ENCODE assay signal across 9 cellular contexts in genomic region chr1:210293191-210293607, GRCh38. TPM values are rescaled to one million over a fixed set of nuclear protein-coding genes. Genes with fewer than 3 reads are reported as not detected.
DNase-seq lines count a peak whose midpoint lies in the region; ATAC-seq and TF ChIP-seq lines count a peak whose summit lies in the region.
"Had no signal": no experiment of that assay in that cellular context is flagged by ENCODE, and none has a peak within 500 bp of the region (broad histone marks: within the 10 kb centered on the region; RNA-seq: fewer than 3 reads in every experiment).

No MANE protein-coding gene starts in this region.

- H3K36me3 ChIP-seq in osteoblast (ENCODE audit: insufficient read depth, low read length), result no peaks in the 10 kb centered on the region

- H3K27ac ChIP-seq in RWPE1 (peak overlapping the region; percentile 53), osteoblast (ENCODE audit: low read depth, low read length) (no peak overlapping the region)

- CTCF ChIA-PET in RWPE1 (lab: Yijun Ruan, JAX), result interaction anchor here (0.6 to 1.4 kb wide), 3 partner anchors 59 to 263 kb away, joined by 3 to 6 read pairs (median 5); no protein-coding TSS in a partner anchor

- no peaks in the 10 kb centered on the region for H4K20me1 ChIP-seq in osteoblast (ENCODE audit: insufficient read depth, low read length)

- POLR2A ChIA-PET in RWPE1 (lab: Yijun Ruan, JAX; ENCODE audit: low non-redundant PET), result no interaction called here

- ATAC-seq in GM21367 (IDR thresholded peaks at IDR 0.05; ENCODE audit: unreplicated experiment), result no peak
- ATAC-seq in HG02840 (IDR thresholded peaks at IDR 0.05; ENCODE audit: low FRiP score, unreplicated experiment), result no peak

- no peak overlapping the region for H2AFZ ChIP-seq in osteoblast (ENCODE audit: low read length)

- no peaks in the 10 kb centered on the region for H3K9me3 Mint-ChIP-seq in activated T-cell treated with anti-CD3 and anti-CD28 coated beads, Interleukin-2, amount 50 U/mL, for 24 hours
- H3K9me3 Mint-ChIP-seq: dendritic cell treated with granulocyte-macrophage colony-stimulating factor and Interleukin-4, amounts not matched to agents 40 ng/mL and 50 ng/mL, for 4 days had no signal

- H3K27ac Mint-ChIP-seq in activated T-cell treated with anti-CD3 and anti-CD28 coated beads, Interleukin-2, amount 50 U/mL, for 24 hours, result no peak overlapping the region
- H3K27ac Mint-ChIP-seq: dendritic cell treated with granulocyte-macrophage colony-stimulating factor and Interleukin-4, amounts not matched to agents 40 ng/mL and 50 ng/mL, for 4 days had no signal

- peaks cover 79% of the 10 kb centered on the region for H3K27me3 Mint-ChIP-seq in activated T-cell treated with anti-CD3 and anti-CD28 coated beads, Interleukin-2, amount 50 U/mL, for 24 hours

- no peaks in the 10 kb centered on the region for H3K79me2 ChIP-seq in osteoblast (ENCODE audit: insufficient read depth, low read length)

- no peak overlapping the region for H3K4me3 Mint-ChIP-seq in activated T-cell treated with anti-CD3 and anti-CD28 coated beads, Interleukin-2, amount 50 U/mL, for 24 hours
- H3K4me3 Mint-ChIP-seq: dendritic cell treated with granulocyte-macrophage colony-stimulating factor and Interleukin-4, amounts not matched to agents 40 ng/mL and 50 ng/mL, for 4 days had no signal

- H3K4me1 ChIP-seq in osteoblast (ENCODE audit: insufficient read depth, low read length), result peaks cover 19% of the 10 kb centered on the region

- DNase-seq in AG09319 (ENCODE audit: extremely low read depth, low read depth) (peak; percentile 72), RWPE1 (ENCODE audit: low spot score) (no peak), foreskin fibroblast (peak; percentile 54 to 87), osteoblast (ENCODE audit: insufficient read length, low spot score, missing footprints) (peak; percentile 90), C1 segment of cervical spinal cord (lab: John Stamatoyannopoulos, UW) (no peak)
- no peak for DNase-seq in activated T-cell treated with anti-CD3 and anti-CD28 coated beads, Interleukin-2, amount 50 U/mL, for 24 hours

- peak overlapping the region; percentile 91 for H3K4me2 ChIP-seq in osteoblast (ENCODE audit: insufficient read depth, low read length)

- peak overlapping the region; percentile 40 to 53 for H3K4me3 ChIP-seq in foreskin fibroblast (ENCODE audit: low read depth in 1 of 2, low read length in 2 of 2)
- peak overlapping the region; percentile 67 for H3K4me3 ChIP-seq in osteoblast (ENCODE audit: insufficient read depth, low read length)

- no peaks in the 10 kb centered on the region for H3K9me3 ChIP-seq in osteoblast (ENCODE audit: low read depth, low read length)

- peaks cover 5% of the 10 kb centered on the region for H3K4me1 Mint-ChIP-seq in activated T-cell treated with anti-CD3 and anti-CD28 coated beads, Interleukin-2, amount 50 U/mL, for 24 hours (ENCODE audit: low read depth)

- no peaks in the 10 kb centered on the region for H3K36me3 Mint-ChIP-seq in activated T-cell treated with anti-CD3 and anti-CD28 coated beads, Interleukin-2, amount 50 U/mL, for 24 hours (ENCODE audit: low read depth)

- TF ChIP-seq CTCF in AG09319 (IDR thresholded peaks at IDR 0.05; ENCODE audit: low read depth, low read length), result no peak
- no peak for TF ChIP-seq CTCF in RWPE1 (conservative IDR thresholded peaks at IDR 0.05; ENCODE audit: low read depth)
- TF ChIP-seq CTCF in foreskin fibroblast (IDR thresholded peaks at IDR 0.05; ENCODE audit: low read depth, low read length), result no peak
- TF ChIP-seq CTCF in osteoblast (IDR thresholded peaks at IDR 0.05; ENCODE audit: extremely low read depth, low read depth, low read length), result no peak

- H3K27me3 ChIP-seq in osteoblast (ENCODE audit: insufficient read depth, low read length), result peaks cover 41% of the 10 kb centered on the region

RNA-seq across cellular contexts. Expression of gene HHAT, which starts 35.5 kb away (rescaled TPM):
- total RNA-seq in osteoblast, result 5.1 and 7.4 TPM in 2 replicates

Comparison
In these comparisons a context has a peak if more than half of its experiments do, and no peak if none do; other contexts are left out.
1. DNase-seq: peak in AG09319 (single experiment), foreskin fibroblast (2 of 2) and osteoblast (single experiment); none in RWPE1 (single experiment), C1 segment of cervical spinal cord (0 of 14) and activated T-cell treated with anti-CD3 and anti-CD28 coated beads, Interleukin-2, amount 50 U/mL, for 24 hours (single experiment).